Comparison of ENCODE assay signal across 20 cellular contexts in genomic region chr19:15534957-15535864, GRCh38. TPM values are rescaled to one million over a fixed set of nuclear protein-coding genes. Genes with fewer than 3 reads are reported as not detected.
"Had no signal": no experiment of that assay in that cellular context is flagged by ENCODE, and none has a peak within 500 bp of the region (broad histone marks: within the 10 kb centered on the region; RNA-seq: fewer than 3 reads in every experiment).

No MANE protein-coding gene starts in this region.

- H3K4me3 ChIP-seq: gastroesophageal sphincter, sigmoid colon, upper lobe of left lung had no signal

- H3K4me3 Mint-ChIP-seq: activated T-cell treated with anti-CD3 and anti-CD28 coated beads, Interleukin-2, amount 50 U/mL, for 4 hours; T-helper 1 cell treated with Interleukin-12 subunit alpha and Interleukin-12 subunit beta and Interleukin-4 antibody, amounts not matched to agents 30 μg/mL and 1 μg/mL, for 36 hours had no signal

- H3K27me3 ChIP-seq: brain microvascular endothelial cell, upper lobe of left lung had no signal

- H3K36me3 ChIP-seq: brain microvascular endothelial cell, gastroesophageal sphincter, sigmoid colon, upper lobe of left lung had no signal

- H3K9me3 ChIP-seq: upper lobe of left lung had no signal

- ATAC-seq: gastroesophageal sphincter, left ventricle myocardium superior had no signal

- H3K27ac ChIP-seq: brain microvascular endothelial cell, gastroesophageal sphincter, sigmoid colon, upper lobe of left lung had no signal

- DNase-seq: activated gamma-delta T cell treated with Interleukin-2 at 50 U/mL for 16 hours; activated T-cell treated with anti-CD3 and anti-CD28 coated beads, Interleukin-2, amount 50 U/mL, for 4 hours; brain microvascular endothelial cell; cerebellar nuclear complex; dermis blood vessel endothelial cell; kidney; left ventricle myocardium superior; mesendoderm; SHP77 treated with DMSO at 0.1 percent for 48 hours; sigmoid colon; stimulated activated naive CD4-positive, alpha-beta T cell treated with Interleukin-2 at 50 U/mL for 16 hours; upper lobe of left lung had no signal

- H3K4me1 ChIP-seq: gastroesophageal sphincter, sigmoid colon had no signal

RNA-seq across cellular contexts. Expression of gene CYP4F22, which starts 26.9 kb away (rescaled TPM):
- total RNA-seq: dermis blood vessel endothelial cell, epithelial cell of proximal tubule, left ventricle myocardium superior, osteocyte, pulmonary artery endothelial cell, sigmoid colon had no signal
- polyA plus RNA-seq: neural cell had no signal

RNA-seq across cellular contexts. Expression of gene PGLYRP2, which starts 55.9 kb away (rescaled TPM):
- total RNA-seq: activated CD8-positive, alpha-beta memory T cell treated with anti-CD3 and anti-CD28 coated beads for 36 hours; dermis blood vessel endothelial cell; epithelial cell of proximal tubule; gastroesophageal sphincter; kidney; left ventricle myocardium superior; osteocyte; pulmonary artery endothelial cell; sigmoid colon; temporal lobe; upper lobe of left lung had no signal
- polyA plus RNA-seq: neural cell had no signal
